Comparison of ENCODE assay signal across 21 cellular contexts in the genomic region with DNA sequence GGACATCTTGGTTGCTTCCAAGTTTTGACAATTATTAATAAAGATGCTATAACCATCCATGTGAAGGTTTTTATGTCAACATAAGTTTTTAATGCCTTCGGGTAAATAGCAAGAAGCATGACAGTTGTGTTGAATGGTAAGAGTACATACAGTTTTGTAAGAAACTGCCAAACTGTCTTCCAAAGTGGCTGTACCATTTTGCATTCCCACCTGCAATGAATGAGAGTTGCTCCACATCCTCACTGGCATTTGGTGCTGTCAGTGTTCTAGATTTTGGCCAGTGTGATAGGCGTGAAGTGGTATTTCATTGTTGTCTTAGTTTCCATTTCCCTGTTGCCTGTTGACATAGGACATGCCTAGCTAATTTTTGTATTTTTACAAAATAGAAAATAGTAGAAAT. TPM values are rescaled to one million over a fixed set of nuclear protein-coding genes. Genes with fewer than 3 reads are reported as not detected.
A peak's percentile ranks its signal among the peaks of the same experiment; 100 is the strongest.
DNase-seq lines count a peak whose midpoint lies in the region; ATAC-seq, FAIRE-seq and TF ChIP-seq lines count a peak whose summit lies in the region.
"Had no signal": no experiment of that assay in that cellular context is flagged by ENCODE, and none has a peak within 500 bp of the region (broad histone marks: within the 10 kb centered on the region; RNA-seq: fewer than 3 reads in every experiment).

No MANE protein-coding gene starts in this region.

- TF ChIP-seq POLR2A in GM12891 (IDR thresholded peaks at IDR 0.05; ENCODE audit: low read depth, low read length), result peak; percentile 64
- peak; percentile 48; the same call in 1 of the 2 replicates for TF ChIP-seq POLR2A in GM12892 (IDR thresholded peaks at IDR 0.05; ENCODE audit: low read depth, low read length)
- peak; percentile 16 for TF ChIP-seq POLR2A in GM19099 (IDR thresholded peaks at IDR 0.05; ENCODE audit: extremely low read depth, insufficient read length, low read depth)
- no peak for TF ChIP-seq POLR2A in GM12878 (IDR thresholded peaks at IDR 0.05; ENCODE audit: low read depth, low read length)

- POLR2A ChIA-PET in GM12878 (lab: Charles Lee), result interaction anchor here (1.0 kb wide), 1 partner anchor 12 kb away, joined by 3 read pairs; no protein-coding TSS in a partner anchor

- no peak for TF ChIP-seq RAD21 in GM12878 (IDR thresholded peaks at IDR 0.05; ENCODE audit: insufficient read depth, low read depth, low read length)

- H3K27me3 ChIP-seq in GM12878 (replicated peaks in 1 of 2; ENCODE audit: control insufficient read depth in 2 of 2, insufficient read depth in 2 of 2, low read length in 1 of 2), result no peaks in the 10 kb centered on the region
- H3K27me3 ChIP-seq: BE2C, BLaER1 had no signal

- H4K20me1 ChIP-seq in GM12878 (ENCODE audit: control insufficient read depth, insufficient read depth), result no peaks in the 10 kb centered on the region
- H4K20me1 ChIP-seq: BLaER1 had no signal

- H3K9ac ChIP-seq in GM12878 (ENCODE audit: control insufficient read depth, insufficient read depth, low read length), result no peak overlapping the region
- H3K9ac ChIP-seq: BLaER1 had no signal

- BruUV-seq in GM12878 (replicated peaks; lab: Mats Ljungman, UMichigan), result no TSS peak

- WGBS in GM12878 (ENCODE audit: insufficient coverage, insufficient replicate concordance, low lambda C conversion rate, missing lambda C conversion rate), result 71% methylated on average over 2 of the region's 2 CpGs

- RAD21 ChIA-PET in GM12878 (lab: Charles Lee; ENCODE audit: unreplicated experiment), result no interaction called here

- H3K4me3 ChIP-seq in GM12878, result no peak overlapping the region
- H3K4me3 ChIP-seq: BLaER1 had no signal

- no peak for ATAC-seq in GM12878
- no peak for ATAC-seq in HG02588 (IDR thresholded peaks at IDR 0.05; ENCODE audit: unreplicated experiment)
- no peak for ATAC-seq in GM19397 (IDR thresholded peaks at IDR 0.05; ENCODE audit: unreplicated experiment)
- no peak for ATAC-seq in stimulated activated naive CD8-positive, alpha-beta T cell treated with anti-CD3 and anti-CD28 coated beads, Interleukin-15, Interleukin-2, amounts not matched to agents 100 U/mL and 50 U/mL, for 24 hours

- H3K79me2 ChIP-seq in GM12878 (ENCODE audit: control insufficient read depth, insufficient read depth, low read length), result no peaks in the 10 kb centered on the region; the same call in 1 of the 2 replicates

- H3K9me3 ChIP-seq in GM12878 (replicated peaks; ENCODE audit: control insufficient read depth, insufficient read depth, low read length), result no peaks in the 10 kb centered on the region; the same call in 1 of the 3 replicates
- H3K9me3 ChIP-seq: BE2C had no signal

- H2AFZ ChIP-seq in GM12878 (ENCODE audit: control insufficient read depth, low read depth, low read length), result no peak overlapping the region

- no peak overlapping the region for H3K4me2 ChIP-seq in GM12878 (ENCODE audit: control insufficient read depth, insufficient read depth)
- H3K4me2 ChIP-seq: BLaER1 had no signal

- H3K27ac ChIP-seq in GM12878 (ENCODE audit: control insufficient read depth, insufficient read depth), result no peak overlapping the region
- H3K27ac ChIP-seq: BLaER1 had no signal

- SMC1A ChIA-PET in GM12878 (lab: Charles Lee; ENCODE audit: uncharacterized antibody, unreplicated experiment), result no interaction called here

- intact Hi-C loops in GM12878 (cut with micrococcal nuclease; ENCODE audit: unreplicated experiment), result no loop called here

- peaks cover 0 to 20% of the 10 kb centered on the region in 2 experiments; a peak in 3 of 4 replicates for H3K36me3 ChIP-seq in GM12878 (ENCODE audit: control insufficient read depth in 2 of 2, insufficient read depth in 2 of 2, low read length in 1 of 2)
- H3K36me3 ChIP-seq: BE2C had no signal

- TF ChIP-seq CTCF in GM12878 (IDR thresholded peaks at IDR 0.05 in 2 of 3, conservative IDR thresholded peaks at IDR 0.05 in 1 of 3; ENCODE audit: control insufficient read depth in 2 of 3, extremely low read depth in 1 of 3, insufficient read depth in 1 of 3, low read depth in 3 of 3, low read length in 3 of 3) (no peak), D721Med (IDR thresholded peaks at IDR 0.05; ENCODE audit: insufficient read depth, missing control alignments) (no peak)

- FAIRE-seq in GM12891 (lab: Jason Lieb, UNC), result no peak
- no peak for FAIRE-seq in GM12892 (lab: Jason Lieb, UNC)
- FAIRE-seq in GM12878 (lab: Jason Lieb, UNC), result no peak
- no peak for FAIRE-seq in D721Med (lab: Jason Lieb, UNC)
- FAIRE-seq: A204.1, G401.6 had no signal

- DNase-seq in GM12891 (ENCODE audit: insufficient read length, low spot score) (no peak), GM12892 (ENCODE audit: insufficient read length) (no peak), GM12878 (ENCODE audit: low read depth, low spot score) (no peak), D721Med (ENCODE audit: insufficient read length, low spot score) (no peak)
- no peak for DNase-seq in stimulated activated naive CD8-positive, alpha-beta T cell treated with anti-CD3 and anti-CD28 coated beads, Interleukin-15, Interleukin-2, amounts not matched to agents 100 U/mL and 50 U/mL, for 24 hours
- DNase-seq: 8988T; ACHN; BE2C; C1 segment of cervical spinal cord; CD4-positive, alpha-beta memory T cell; CD4-positive, CD25-positive, alpha-beta regulatory T cell; CD8-positive, alpha-beta memory T cell; COR-L47; DMS79 treated with DMSO at 0.1 percent for 48 hours; GF-D8 had no signal

- H3K4me1 ChIP-seq in GM12878 (ENCODE audit: control insufficient read depth, insufficient read depth, low read length), result no peaks in the 10 kb centered on the region
- H3K4me1 ChIP-seq: BE2C, BLaER1 had no signal

- in situ Hi-C loops in GM12878 (cut with MboI), result no loop called here

- TF ChIP-seq EP300 in GM12878 (IDR thresholded peaks at IDR 0.05; ENCODE audit: borderline replicate concordance in 1 of 2, control insufficient read depth in 1 of 2, low read depth in 2 of 2, low read length in 2 of 2), result no peak

- CTCF ChIA-PET in GM12878 (lab: Yijun Ruan, JAX), result no interaction called here

TF ChIP-seq in GM12891, 5 proteins besides CTCF, POLR2A, EP300 and RAD21:
- TF ChIP-seq POU2F2 (IDR thresholded peaks at IDR 0.05; ENCODE audit: low read depth, low read length) (no peak), TAF1 (IDR thresholded peaks at IDR 0.05; ENCODE audit: low read depth, low read length) (no peak), SPI1 (IDR thresholded peaks at IDR 0.05; ENCODE audit: low read depth, low read length) (no peak), POLR2AphosphoS5 (IDR thresholded peaks at IDR 0.05; ENCODE audit: low read depth, low read length) (peak; percentile 74; the same call in 1 of the 2 replicates), PAX5 (IDR thresholded peaks at IDR 0.05; ENCODE audit: insufficient read depth, low read length, severe bottlenecking) (no peak)

TF ChIP-seq in GM12878, 131 proteins besides CTCF, POLR2A, EP300 and RAD21:
- TF ChIP-seq PML (IDR thresholded peaks at IDR 0.05; ENCODE audit: low read length), result 0 out of 2 replicates have a peak, but pooled peaks have one; percentile 53
- no peak for TF ChIP-seq POLR2AphosphoS2 (IDR thresholded peaks at IDR 0.05; ENCODE audit: low read depth, low read length)
- peak; percentile 27; the same call in 1 of the 2 replicates for TF ChIP-seq CBFB (IDR thresholded peaks at IDR 0.05; ENCODE audit: low read depth)
- 0 out of 2 replicates have a peak, but pooled peaks have one; percentile 52 for TF ChIP-seq POLR2AphosphoS5 (IDR thresholded peaks at IDR 0.05; ENCODE audit: low read length)

RNA-seq across cellular contexts. Expression of gene CD58, which starts 45.4 kb away (rescaled TPM):
- polyA plus RNA-seq in GM12891 (2012; ENCODE audit: low read depth, missing spikeins), result 88.3 TPM
- polyA plus RNA-seq in GM12892 (2012; ENCODE audit: missing spikeins), result 172 TPM
- total RNA-seq in GM12878 (2013; cell fraction: nucleolus; rRNA removed), result 332 and 350 TPM in 2 replicates
- 105 and 127 TPM in 2 replicates for total RNA-seq in GM12878 (2014; rRNA removed)
- total RNA-seq in GM12878 (2014; rRNA removed; fragmentation: Illumina TruSeq; extraction: Trizol), result 130 and 131 TPM in 2 replicates
- 67.7 and 70.4 TPM in 2 replicates for total RNA-seq in GM12878 (2021)
- polyA plus RNA-seq in GM12878 (2011; ENCODE audit: low read depth), result 53.2 TPM
- polyA plus RNA-seq in GM12878 (2011; rRNA removed), result 172 and 229 TPM in 2 replicates
- polyA plus RNA-seq in GM12878 (2011; cell fraction: cytosol; rRNA removed), result 60.9 and 69.0 TPM in 2 replicates
- 101 and 112 TPM in 2 replicates for polyA plus RNA-seq in GM12878 (2011; cell fraction: nucleus; rRNA removed)
- polyA plus RNA-seq in GM12878 (2012), result 83.8 and 106 TPM in 2 replicates
- 164 and 219 TPM in 2 replicates for polyA plus RNA-seq in GM12878 (2014; fragmentation: Illumina TruSeq; extraction: Trizol)
- 100 to 1,000 TPM; 110 to 125 TPM for polyA plus RNA-seq in GM12878 (2014; fragmentation: Nextera tagmentation; extraction: Ambion mirVana)
- polyA plus RNA-seq in GM12878 (2014; rRNA removed), result 95.3 and 128 TPM in 2 replicates
- 100 to 1,000 TPM; 241 to 252 TPM for polyA plus RNA-seq in GM12878 (2016; fragmentation: Nextera tagmentation; extraction: Ambion mirVana)
- polyA minus RNA-seq in GM12878 (2011; rRNA and poly(A)+ RNA removed), result 56.7 and 124 TPM in 2 replicates
- 24.1 and 29.8 TPM in 2 replicates for polyA minus RNA-seq in GM12878 (2011; cell fraction: cytosol; rRNA and poly(A)+ RNA removed)
- 84.6 and 101 TPM in 2 replicates for polyA minus RNA-seq in GM12878 (2011; cell fraction: nucleus; rRNA and poly(A)+ RNA removed)
